27 cellular contexts compared by ENCODE assay signal in the genomic region with DNA sequence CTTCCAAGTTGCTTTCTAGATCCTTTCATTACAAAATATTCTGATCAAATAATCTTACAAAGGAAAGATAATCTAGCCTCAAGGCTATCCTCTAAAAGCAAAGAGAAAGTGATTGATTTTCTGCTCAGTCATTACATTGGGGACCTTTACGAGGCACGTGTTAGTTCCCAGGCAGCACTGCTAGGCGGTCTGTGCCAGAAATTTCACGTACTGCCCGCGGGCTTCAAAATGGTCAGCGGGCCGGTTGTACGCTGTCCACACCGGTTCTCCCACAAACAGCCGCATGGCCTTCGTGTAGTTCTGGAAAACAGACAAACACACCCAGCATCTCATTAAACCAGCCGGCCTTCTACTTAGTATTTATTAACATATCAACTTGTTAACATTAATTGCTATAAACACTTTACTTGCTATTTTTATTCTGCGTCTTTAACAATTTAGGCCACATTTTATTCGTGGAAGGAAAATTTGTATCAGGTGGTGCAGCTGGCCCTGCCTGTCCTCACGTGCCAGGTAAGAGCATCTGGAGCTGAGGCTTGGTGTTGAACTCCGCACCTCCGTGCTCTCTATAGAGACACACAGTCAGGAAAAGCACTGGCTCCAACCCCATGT. TPM values are rescaled to one million over a fixed set of nuclear protein-coding genes. Genes with fewer than 3 reads are reported as not detected.
DNase-seq lines count a peak whose midpoint lies in the region; ATAC-seq, FAIRE-seq and TF ChIP-seq lines count a peak whose summit lies in the region.
"Had no signal": no experiment of that assay in that cellular context is flagged by ENCODE, and none has a peak within 500 bp of the region (broad histone marks: within the 10 kb centered on the region; RNA-seq: fewer than 3 reads in every experiment).

No MANE protein-coding gene starts in this region.

- H3K9me1 ChIP-seq in IMR-90 (ENCODE audit: insufficient read depth, low read length) (peaks cover 11% of the 10 kb centered on the region), K562 (ENCODE audit: control insufficient read depth, insufficient read depth, low read length) (no peaks in the 10 kb centered on the region)

- no peak overlapping the region for H3K14ac ChIP-seq in IMR-90 (replicated peaks; ENCODE audit: low read depth, low read length)

- H3K4me1 ChIP-seq in GM23338 (ENCODE audit: insufficient read depth) (no peaks in the 10 kb centered on the region), IMR-90 (ENCODE audit: control insufficient read depth, insufficient read depth, low read length) (no peaks in the 10 kb centered on the region; the same call in 1 of the 2 replicates), K562 (replicated peaks in 1 of 2; ENCODE audit: control insufficient read depth in 2 of 2, insufficient read depth in 2 of 2, low read length in 2 of 2) (peaks cover 5% of the 10 kb centered on the region in 2 experiments; a peak in 2 of 5 replicates), testis (peaks cover 1% of the 10 kb centered on the region)
- H3K4me1 ChIP-seq: A549; BLaER1 treated with 17β-estradiol and CSF1 and Interleukin-3, amounts not matched to agents 10 nM and 100 nM had no signal

- no peak overlapping the region for H2AFZ ChIP-seq in GM23338
- no peak overlapping the region for H2AFZ ChIP-seq in IMR-90 (replicated peaks; ENCODE audit: low read length, poor library complexity)
- no peak overlapping the region for H2AFZ ChIP-seq in K562 (ENCODE audit: low read depth, low read length)

- no peak overlapping the region for H2BK120ac ChIP-seq in IMR-90 (ENCODE audit: low read depth, low read length)

- TF ChIP-seq CTCF in GM23338 (conservative IDR thresholded peaks at IDR 0.05; ENCODE audit: low read depth in 2 of 2) (no peak), IMR-90 (conservative IDR thresholded peaks at IDR 0.05; ENCODE audit: low read depth, low read length) (no peak), K562 (IDR thresholded peaks at IDR 0.05 in 2 of 3, conservative IDR thresholded peaks at IDR 0.05 in 1 of 3; ENCODE audit: insufficient read depth in 2 of 3, low read depth in 1 of 3, low read length in 3 of 3) (no peak), osteocyte (IDR thresholded peaks at IDR 0.05) (no peak), testis (IDR thresholded peaks at IDR 0.05) (no peak)

- no peak for FAIRE-seq in K562 (lab: Jason Lieb, UNC)
- FAIRE-seq: A549, GM12878, HTR-8/SVneo had no signal

- H3K27me3 Mint-ChIP-seq in GM23338 (ENCODE audit: insufficient read depth, low read depth, poor library complexity) (peaks cover 8% of the 10 kb centered on the region), osteocyte (ENCODE audit: unreplicated experiment) (no peaks in the 10 kb centered on the region)
- H3K27me3 Mint-ChIP-seq in activated CD4-positive, alpha-beta T cell treated with anti-CD3 and anti-CD28 coated beads, Interleukin-2, amount 10 ng/mL, durations not matched to agents 7 days and 5 days = no peaks in the 10 kb centered on the region
- H3K27me3 Mint-ChIP-seq: CD4-positive, alpha-beta T cell had no signal

- no peaks in the 10 kb centered on the region for H3K9me2 ChIP-seq in GM23338 (ENCODE audit: insufficient read depth)
- H3K9me2 ChIP-seq: SK-N-SH had no signal

- dilution Hi-C loops in IMR-90 (cut with HindIII; ENCODE audit: low sequenced_read_pairs, unreplicated experiment) = no loop called here

- no peaks in the 10 kb centered on the region for H3K27me3 ChIP-seq in GM23338 (ENCODE audit: insufficient read depth)
- H3K27me3 ChIP-seq in IMR-90 (ENCODE audit: control insufficient read depth, insufficient read depth, low read length) = no peaks in the 10 kb centered on the region
- H3K27me3 ChIP-seq in K562 (ENCODE audit: control insufficient read depth in 2 of 2, insufficient read depth in 2 of 2, low read length in 2 of 2) = no peaks in the 10 kb centered on the region; a peak in 1 of 5 replicates
- H3K27me3 ChIP-seq in testis = no peaks in the 10 kb centered on the region
- H3K27me3 ChIP-seq: BLaER1 treated with 17β-estradiol and CSF1 and Interleukin-3, amounts not matched to agents 10 nM and 100 nM; MG63 had no signal

- H3K4me3 ChIP-seq in GM23338 = no peak overlapping the region
- no peak overlapping the region for H3K4me3 ChIP-seq in IMR-90 (ENCODE audit: insufficient read depth, low read depth, low read length)
- H3K4me3 ChIP-seq in K562 = no peak overlapping the region
- no peak overlapping the region for H3K4me3 ChIP-seq in testis
- H3K4me3 ChIP-seq: A549; BLaER1 treated with 17β-estradiol and CSF1 and Interleukin-3, amounts not matched to agents 10 nM and 100 nM; GM12878; MG63 had no signal

- no peak overlapping the region for H4K8ac ChIP-seq in IMR-90 (ENCODE audit: low read depth in 2 of 2, low read length in 2 of 2)

- H3K27ac Mint-ChIP-seq in GM23338 (0 out of 2 replicates have a peak overlapping the region, but pooled peaks have one; percentile 31), osteocyte (ENCODE audit: unreplicated experiment) (no peak overlapping the region)
- H3K27ac Mint-ChIP-seq in activated CD4-positive, alpha-beta T cell treated with anti-CD3 and anti-CD28 coated beads, Interleukin-2, amount 10 ng/mL, durations not matched to agents 7 days and 5 days = no peak overlapping the region
- H3K27ac Mint-ChIP-seq: CD4-positive, alpha-beta T cell had no signal

- no peak overlapping the region for H3K4ac ChIP-seq in IMR-90 (ENCODE audit: low read depth, low read length)

- H3K9ac ChIP-seq in IMR-90 (ENCODE audit: low read depth, low read length) = no peak overlapping the region
- 0 out of 4 replicates have a peak overlapping the region, but pooled peaks of 1 of the 2 experiments have one; percentile 21 for H3K9ac ChIP-seq in K562 (ENCODE audit: insufficient read depth in 1 of 2, low read depth in 2 of 2, low read length in 2 of 2)
- H3K9ac ChIP-seq: BLaER1 treated with 17β-estradiol and CSF1 and Interleukin-3, amounts not matched to agents 10 nM and 100 nM; SK-N-SH had no signal

- H3K4me1 Mint-ChIP-seq in GM23338 = peaks cover 5% of the 10 kb centered on the region; the same call in 2 of the 3 replicates
- no peaks in the 10 kb centered on the region for H3K4me1 Mint-ChIP-seq in osteocyte (ENCODE audit: unreplicated experiment)
- H3K4me1 Mint-ChIP-seq in activated CD4-positive, alpha-beta T cell treated with anti-CD3 and anti-CD28 coated beads, Interleukin-2, amount 10 ng/mL, durations not matched to agents 7 days and 5 days = no peaks in the 10 kb centered on the region

- no peak for TF ChIP-seq EP300 in K562 (IDR thresholded peaks at IDR 0.05; ENCODE audit: low read length)

- no peak overlapping the region for H3K23ac ChIP-seq in IMR-90 (ENCODE audit: low read depth, low read length)

- ATAC-seq in GM23338 (no peak), IMR-90 (ENCODE audit: low read depth) (no peak), K562 (no peak)
- ATAC-seq: A549, GM12878, Panc1 had no signal

- no TSS peak for BruUV-seq in IMR-90 (replicated peaks; lab: Mats Ljungman, UMichigan)
- BruUV-seq in K562 (replicated peaks; lab: Mats Ljungman, UMichigan) = no TSS peak

- intact Hi-C loops in IMR-90 (cut with micrococcal nuclease) (no loop called here), K562 (cut with micrococcal nuclease) (no loop called here), testis (cut with DNase I; ENCODE audit: low total_unique reads) (no loop called here)

- DNase-seq in GM23338 (ENCODE audit: low spot score) (no peak), IMR-90 (no peak), K562 (ENCODE audit: extremely low read depth in 1 of 4, low spot score in 3 of 4) (no peak), osteocyte (ENCODE audit: extremely low spot score, unreplicated experiment) (peak; percentile 60), glomerular visceral epithelial cell (ENCODE audit: extremely low spot score) (no peak), testis (no peak)
- no peak for DNase-seq in activated CD4-positive, alpha-beta T cell treated with anti-CD3 and anti-CD28 coated beads, Interleukin-2, amount 10 ng/mL, durations not matched to agents 7 days and 5 days
- DNase-seq: AML-193; CD4-positive, alpha-beta T cell; COR-L47; EL; GDM1; GOT3; HCEC 1CT; KG1; MG63; NCI-H2029; NCI-H446 treated with DMSO at 0.1 percent for 48 hours; NCI-H526; SIG-M5; SK-N-SH had no signal

- H3K18ac ChIP-seq in IMR-90 (ENCODE audit: low read depth, low read length) = no peak overlapping the region

- CTCF ChIA-PET in IMR-90 (lab: Yijun Ruan, JAX) = no interaction called here
- CTCF ChIA-PET in K562 (lab: Yijun Ruan, JAX; ENCODE audit: low intra/inter-chr PET ratio) = no interaction called here
- CTCF ChIA-PET in activated CD4-positive, alpha-beta T cell treated with anti-CD3 and anti-CD28 coated beads, Interleukin-2, amount 10 ng/mL, durations not matched to agents 7 days and 5 days (lab: Charles Lee) = no interaction called here

- H3K9me3 ChIP-seq in IMR-90 (ENCODE audit: control insufficient read depth, insufficient read depth, low read length) = no peaks in the 10 kb centered on the region
- H3K9me3 ChIP-seq in K562 (replicated peaks; ENCODE audit: control insufficient read depth, insufficient read depth, low read depth, low read length) = peaks cover 4% of the 10 kb centered on the region; the same call in 1 of the 2 replicates
- H3K9me3 ChIP-seq in testis = no peaks in the 10 kb centered on the region
- H3K9me3 ChIP-seq: A549; BLaER1 treated with 17β-estradiol and CSF1 and Interleukin-3, amounts not matched to agents 10 nM and 100 nM; MG63; SK-N-SH had no signal

- in situ Hi-C loops in IMR-90 (cut with MboI; ENCODE audit: low sequenced_read_pairs) = no loop called here
- in situ Hi-C loops in K562 (cut with MboI) = loop anchor here (10.0 kb wide), 1 partner anchor 156 kb away; a partner anchor contains a TSS

- H3K36me3 Mint-ChIP-seq in GM23338 (ENCODE audit: low read depth) (peaks cover 44% of the 10 kb centered on the region), osteocyte (ENCODE audit: unreplicated experiment) (peaks cover 45% of the 10 kb centered on the region)
- peaks cover 31% of the 10 kb centered on the region for H3K36me3 Mint-ChIP-seq in activated CD4-positive, alpha-beta T cell treated with anti-CD3 and anti-CD28 coated beads, Interleukin-2, amount 10 ng/mL, durations not matched to agents 7 days and 5 days (ENCODE audit: low read depth)

- H3K79me2 ChIP-seq in GM23338 (replicated peaks; ENCODE audit: insufficient read depth) (no peaks in the 10 kb centered on the region), K562 (ENCODE audit: control insufficient read depth, insufficient read depth, low read length) (0 out of 3 replicates have a peak, but pooled peaks cover 2% of the 10 kb centered on the region)

- no peak for TF ChIP-seq RAD21 in IMR-90 (IDR thresholded peaks at IDR 0.05; ENCODE audit: low read length)
- TF ChIP-seq RAD21 in K562 (CRISPR knock-in tag; conservative IDR thresholded peaks at IDR 0.05 in 1 of 2, IDR thresholded peaks at IDR 0.05 in 1 of 2) = no peak

- H2BK15ac ChIP-seq in IMR-90 (ENCODE audit: low read depth, low read length) = no peak overlapping the region

- 97% methylated on average over 4 of the region's 18 CpGs; no CpG with 5 or more reads in 1 of the 2 experiments for WGBS in IMR-90 (ENCODE audit: extremely low coverage in 2 of 2, insufficient read length in 1 of 2), 2 experiments
- 93% methylated on average over 18 of the region's 18 CpGs for WGBS in K562 (ENCODE audit: insufficient coverage, low coverage, missing lambda C conversion rate)
- WGBS in testis, 2 donors = 94 to 95% methylated on average over 18 of the region's 18 CpGs

- no peak overlapping the region for H2AK5ac ChIP-seq in IMR-90 (ENCODE audit: low read depth, low read length)

- POLR2A ChIA-PET in IMR-90 (lab: Charles Lee; ENCODE audit: unreplicated experiment) = no interaction called here
- POLR2A ChIA-PET in K562 (lab: Yijun Ruan, JAX) = no interaction called here
- POLR2A ChIA-PET in activated CD4-positive, alpha-beta T cell treated with anti-CD3 and anti-CD28 coated beads, Interleukin-2, amount 10 ng/mL, durations not matched to agents 7 days and 5 days (lab: Charles Lee) = no interaction called here

- H3K27ac ChIP-seq in GM23338 (ENCODE audit: low read depth) (no peak overlapping the region), IMR-90 (ENCODE audit: insufficient read depth, low read length) (no peak overlapping the region), K562 (ENCODE audit: extremely low read depth, low read depth, low read length) (no peak overlapping the region), testis (no peak overlapping the region)
- H3K27ac ChIP-seq: A549; BLaER1 treated with 17β-estradiol and CSF1 and Interleukin-3, amounts not matched to agents 10 nM and 100 nM; RWPE1 had no signal

- peaks cover 6 to 21% of the 10 kb centered on the region in 2 experiments; a peak in 3 of 4 replicates for H3K79me1 ChIP-seq in IMR-90 (ENCODE audit: low read depth in 1 of 2, low read length in 2 of 2)

- no peak overlapping the region for H2BK5ac ChIP-seq in IMR-90 (ENCODE audit: low read depth, low read length, poor library complexity, severe bottlenecking)

- H2AK9ac ChIP-seq in IMR-90 (replicated peaks; ENCODE audit: low read depth, low read length, poor library complexity) = peak overlapping the region; percentile 67

- H3K36me3 ChIP-seq in GM23338 (ENCODE audit: insufficient read depth) = no peaks in the 10 kb centered on the region
- H3K36me3 ChIP-seq in IMR-90 (ENCODE audit: control insufficient read depth, insufficient read depth, low read length) = peaks cover 41% of the 10 kb centered on the region
- peaks cover 49% of the 10 kb centered on the region for H3K36me3 ChIP-seq in K562 (ENCODE audit: control insufficient read depth, insufficient read depth, low read length)
- H3K36me3 ChIP-seq in testis (ENCODE audit: low read depth, missing control alignments) = no peaks in the 10 kb centered on the region

- 0 out of 2 replicates have a peak, but pooled peaks cover 3% of the 10 kb centered on the region for H4K20me1 ChIP-seq in GM23338 (replicated peaks; ENCODE audit: insufficient read depth)
- H4K20me1 ChIP-seq in IMR-90 (ENCODE audit: insufficient read depth, low read length) = peaks cover 4% of the 10 kb centered on the region; the same call in 1 of the 2 replicates
- H4K20me1 ChIP-seq in K562 (replicated peaks; ENCODE audit: control insufficient read depth, insufficient read depth, low read length) = no peaks in the 10 kb centered on the region

- no peak overlapping the region for H2BK20ac ChIP-seq in IMR-90 (ENCODE audit: low read depth, low read length)

- H3F3A ChIP-seq in GM23338 (replicated peaks; ENCODE audit: low read depth) = peaks cover 7% of the 10 kb centered on the region; the same call in 1 of the 2 replicates

- H3K4me2 ChIP-seq in GM23338 = no peak overlapping the region
- H3K4me2 ChIP-seq in IMR-90 (ENCODE audit: low read depth, low read length) = no peak overlapping the region
- no peak overlapping the region for H3K4me2 ChIP-seq in K562 (ENCODE audit: insufficient read depth, low read length)
- H3K4me2 ChIP-seq: A549; BLaER1 treated with 17β-estradiol and CSF1 and Interleukin-3, amounts not matched to agents 10 nM and 100 nM; SK-N-SH had no signal

- no peak for TF ChIP-seq POLR2A in IMR-90 (IDR thresholded peaks at IDR 0.05; ENCODE audit: low read depth, low read length)
- TF ChIP-seq POLR2A in K562 (conservative IDR thresholded peaks at IDR 0.05) = no peak
- TF ChIP-seq POLR2A in testis (IDR thresholded peaks at IDR 0.05) = no peak

- no peak overlapping the region for H4K5ac ChIP-seq in IMR-90 (ENCODE audit: low read depth, low read length)

- H3K56ac ChIP-seq in IMR-90 (ENCODE audit: extremely low read depth, insufficient read depth, low read length) = no peak overlapping the region

- no peak overlapping the region for H4K91ac ChIP-seq in IMR-90 (ENCODE audit: insufficient read depth, low read depth, low read length)

- no peaks in the 10 kb centered on the region; the same call in 2 of the 3 replicates for H3K9me3 Mint-ChIP-seq in GM23338
- no peaks in the 10 kb centered on the region for H3K9me3 Mint-ChIP-seq in osteocyte (ENCODE audit: unreplicated experiment)
- peaks cover 4% of the 10 kb centered on the region for H3K9me3 Mint-ChIP-seq in activated CD4-positive, alpha-beta T cell treated with anti-CD3 and anti-CD28 coated beads, Interleukin-2, amount 10 ng/mL, durations not matched to agents 7 days and 5 days
- H3K9me3 Mint-ChIP-seq: CD4-positive, alpha-beta T cell had no signal

- H3K4me3 Mint-ChIP-seq in GM23338 (no peak overlapping the region), osteocyte (ENCODE audit: unreplicated experiment) (no peak overlapping the region)
- no peak overlapping the region for H3K4me3 Mint-ChIP-seq in activated CD4-positive, alpha-beta T cell treated with anti-CD3 and anti-CD28 coated beads, Interleukin-2, amount 10 ng/mL, durations not matched to agents 7 days and 5 days
- H3K4me3 Mint-ChIP-seq: CD4-positive, alpha-beta T cell had no signal

RNA-seq across cellular contexts. Expression of a gene that starts 20.4 kb away (rescaled TPM):
- 16.3 and 17.3 TPM in 2 replicates for total RNA-seq in GM23338 (2014; rRNA removed; shearing (Covaris generic))
- polyA plus RNA-seq in GM23338 (2016; fragmentation: Nextera tagmentation; extraction: Ambion mirVana) = 31.9 and 34.1 TPM in 2 replicates
- total RNA-seq in IMR-90 (2012; rRNA removed) = 43.2 and 49.7 TPM in 2 replicates
- polyA plus RNA-seq in IMR-90 (2012; rRNA removed) = 40.7 and 46.0 TPM in 2 replicates
- 29.8 and 43.8 TPM in 2 replicates for polyA plus RNA-seq in IMR-90 (2012; cell fraction: cytosol; rRNA removed)
- 17.0 and 52.0 TPM in 2 replicates for polyA plus RNA-seq in IMR-90 (2012; cell fraction: nucleus; rRNA removed; ENCODE audit: low replicate concordance)
- total RNA-seq in K562 (2011; cell fraction: chromatin; rRNA removed; ENCODE audit: low replicate concordance) = 8.2 and 11.8 TPM in 2 replicates
- 5.8 and 8.0 TPM in 2 replicates for total RNA-seq in K562 (2011; cell fraction: nucleolus; rRNA removed)
- 12.0 and 24.3 TPM in 2 replicates for total RNA-seq in K562 (2011; cell fraction: nucleoplasm; rRNA removed)
- total RNA-seq in K562 (2014; rRNA removed) = 26.7 and 29.2 TPM in 2 replicates
- total RNA-seq in K562 (2014; rRNA removed; fragmentation: Illumina TruSeq; extraction: Trizol) = 25.7 and 27.1 TPM in 2 replicates
- 48.0 and 51.0 TPM in 2 replicates for total RNA-seq in K562 (2015; rRNA removed; fragmentation: Illumina TruSeq; extraction: Trizol)
- total RNA-seq in K562 (2021) = 31.6 and 34.7 TPM in 2 replicates
- polyA plus RNA-seq in K562 (2011; rRNA removed) = 17.6 and 23.6 TPM in 2 replicates
- 12.7 and 15.2 TPM in 2 replicates for polyA plus RNA-seq in K562 (2011; cell fraction: cytosol; rRNA removed)
- 11.6 and 15.2 TPM in 2 replicates for polyA plus RNA-seq in K562 (2011; cell fraction: nucleus; rRNA removed)
- polyA plus RNA-seq in K562 (2012) = 33.2 and 37.1 TPM in 2 replicates
- polyA plus RNA-seq in K562 (2014; fragmentation: Illumina TruSeq; extraction: Trizol) = 31.4 and 33.7 TPM in 2 replicates
- 1 to 10 TPM; 6.1 to 6.6 TPM for polyA plus RNA-seq in K562 (2014; fragmentation: Nextera tagmentation; extraction: Ambion mirVana)
- 20.6 and 21.6 TPM in 2 replicates for polyA plus RNA-seq in K562 (2014; rRNA removed)
- polyA minus RNA-seq in K562 (2011; rRNA and poly(A)+ RNA removed) = 18.8 and 22.8 TPM in 2 replicates
- 12.2 and 12.5 TPM in 2 replicates for polyA minus RNA-seq in K562 (2011; cell fraction: cytosol; rRNA and poly(A)+ RNA removed)
- 4.2 and 7.2 TPM in 2 replicates for polyA minus RNA-seq in K562 (2011; cell fraction: nucleus; rRNA and poly(A)+ RNA removed)
- 48.5 and 54.0 TPM in 2 replicates for total RNA-seq in osteocyte
- 10 to 100 TPM; 45.7 to 48.2 TPM for total RNA-seq in activated CD4-positive, alpha-beta T cell treated with anti-CD3 and anti-CD28 coated beads, Interleukin-2, amount 10 ng/mL, durations not matched to agents 7 days and 5 days
- total RNA-seq in testis = 10 to 100 TPM; 41.6 to 52.5 TPM
- polyA plus RNA-seq in testis (ENCODE audit: insufficient read depth, low read depth, low replicate concordance) = 41.1 TPM

RNA-seq across cellular contexts. Expression of a gene that starts 59.2 kb away (rescaled TPM):
- 33.2 and 42.0 TPM in 2 replicates for total RNA-seq in GM23338 (2014; rRNA removed; shearing (Covaris generic))
- polyA plus RNA-seq in GM23338 (2016; fragmentation: Nextera tagmentation; extraction: Ambion mirVana) (35.5 and 40.7 TPM in 2 replicates), IMR-90 (2012; rRNA removed) (21.7 and 23.5 TPM in 2 replicates), K562 (2011; rRNA removed) (21.7 and 25.7 TPM in 2 replicates), K562 (2014; fragmentation: Illumina TruSeq; extraction: Trizol) (34.7 and 35.3 TPM in 2 replicates), K562 (2014; fragmentation: Nextera tagmentation; extraction: Ambion mirVana) (10 to 100 TPM; 27.5 to 32.7 TPM), K562 (2014; rRNA removed) (46.8 and 47.9 TPM in 2 replicates), testis (ENCODE audit: insufficient read depth, low read depth, low replicate concordance) (19.5 TPM)
- total RNA-seq in IMR-90 (2012; rRNA removed) (23.7 and 38.3 TPM in 2 replicates), K562 (2014; rRNA removed) (46.5 and 46.8 TPM in 2 replicates), K562 (2014; rRNA removed; fragmentation: Illumina TruSeq; extraction: Trizol) (40.8 and 42.8 TPM in 2 replicates), K562 (2015; rRNA removed; fragmentation: Illumina TruSeq; extraction: Trizol) (47.1 and 47.5 TPM in 2 replicates), K562 (2021) (44.1 and 45.6 TPM in 2 replicates), osteocyte (24.6 and 25.5 TPM in 2 replicates), testis (10 to 100 TPM; 23.5 to 24.6 TPM)
- 11.6 and 14.9 TPM in 2 replicates for polyA plus RNA-seq in IMR-90 (2012; cell fraction: cytosol; rRNA removed)
- polyA plus RNA-seq in IMR-90 (2012; cell fraction: nucleus; rRNA removed; ENCODE audit: low replicate concordance) = 6.1 and 14.1 TPM in 2 replicates
- total RNA-seq in K562 (2011; cell fraction: chromatin; rRNA removed; ENCODE audit: low replicate concordance) = 18.2 and 25.1 TPM in 2 replicates
- total RNA-seq in K562 (2011; cell fraction: nucleolus; rRNA removed) = 21.2 and 21.8 TPM in 2 replicates
- total RNA-seq in K562 (2011; cell fraction: nucleoplasm; rRNA removed) = 16.9 and 21.5 TPM in 2 replicates
- 13.4 and 16.5 TPM in 2 replicates for polyA plus RNA-seq in K562 (2011; cell fraction: cytosol; rRNA removed)
- polyA plus RNA-seq in K562 (2011; cell fraction: nucleus; rRNA removed) = 19.4 and 20.6 TPM in 2 replicates
- polyA plus RNA-seq in K562 (2012) = 19.1 and 35.8 TPM in 2 replicates
- polyA minus RNA-seq in K562 (2011; rRNA and poly(A)+ RNA removed) = 20.3 and 20.5 TPM in 2 replicates
- polyA minus RNA-seq in K562 (2011; cell fraction: cytosol; rRNA and poly(A)+ RNA removed) = 14.8 and 18.3 TPM in 2 replicates
- 14.9 and 20.8 TPM in 2 replicates for polyA minus RNA-seq in K562 (2011; cell fraction: nucleus; rRNA and poly(A)+ RNA removed)
- total RNA-seq in activated CD4-positive, alpha-beta T cell treated with anti-CD3 and anti-CD28 coated beads, Interleukin-2, amount 10 ng/mL, durations not matched to agents 7 days and 5 days = 10 to 100 TPM; 18.7 to 26.0 TPM
